ENCODE assay signal across 9 cellular contexts in the genomic region with DNA sequence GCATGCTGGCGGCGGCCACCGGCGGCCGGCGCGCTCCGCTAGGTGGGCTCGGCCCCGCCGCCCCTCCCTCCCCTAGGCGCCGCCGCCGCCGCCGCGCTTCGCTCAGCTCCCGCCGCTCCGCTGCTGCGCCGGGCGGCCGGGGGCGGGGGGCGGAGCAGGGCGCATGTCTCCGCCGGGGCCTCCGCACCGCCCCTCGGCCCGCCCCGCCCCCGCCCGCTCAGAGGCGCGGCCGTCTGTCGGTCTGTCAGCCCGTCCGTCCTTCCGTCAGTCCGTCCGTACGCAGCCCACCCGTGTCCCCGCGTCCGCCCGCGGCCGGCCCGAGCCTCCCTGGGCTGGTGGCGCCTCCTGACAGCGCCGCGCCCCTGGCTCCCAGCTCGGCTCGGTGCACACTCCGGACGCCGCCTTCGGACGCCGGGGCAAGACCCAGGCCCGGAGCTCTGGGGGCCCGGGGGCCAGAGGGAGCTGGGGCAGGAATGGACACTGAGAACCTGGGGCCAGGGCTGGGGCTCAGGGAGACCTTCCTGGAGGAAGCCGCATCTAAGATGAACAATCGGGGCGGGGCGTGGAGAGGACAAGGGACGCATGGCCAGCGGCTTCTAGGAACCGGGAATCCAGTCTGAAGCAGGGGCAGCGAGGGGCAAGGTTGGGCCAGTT. TPM values are rescaled to one million over a fixed set of nuclear protein-coding genes. Genes with fewer than 3 reads are reported as not detected.
A peak's percentile ranks its signal among the peaks of the same experiment; 100 is the strongest.
DNase-seq lines count a peak whose midpoint lies in the region; ATAC-seq, FAIRE-seq and TF ChIP-seq lines count a peak whose summit lies in the region.
"Had no signal": no experiment of that assay in that cellular context is flagged by ENCODE, and none has a peak within 500 bp of the region (broad histone marks: within the 10 kb centered on the region; RNA-seq: fewer than 3 reads in every experiment).

A gene (minus strand): TSS at position 138 of the 654 bp plus-strand sequence. CDS start 6,193 bp downstream, outside the sequence.

- H3K9me3 Mint-ChIP-seq in activated T-cell treated with anti-CD3 and anti-CD28 coated beads, Interleukin-2, amount 50 U/mL, for 72 hours = no peaks in the 10 kb centered on the region

- peak within 1 kb of the TSS; percentile 12 to 55 (median 32) for H3K4me3 ChIP-seq in pancreas

- intact Hi-C loops in pancreas (cut with DNase I) = no loop called here

- H3K36me3 Mint-ChIP-seq in activated T-cell treated with anti-CD3 and anti-CD28 coated beads, Interleukin-2, amount 50 U/mL, for 72 hours (ENCODE audit: insufficient read depth in 2 of 2) = no peaks in the 10 kb centered on the region

- no peaks in the 10 kb centered on the region for H3K9me3 ChIP-seq in pancreas

- no peak for FAIRE-seq in pancreas (lab: Jason Lieb, UNC)

- 2 to 3% methylated on average over 45 to 78 of the region's 78 CpGs for WGBS in pancreas, 2 donors

- H3K4me3 Mint-ChIP-seq in activated T-cell treated with anti-CD3 and anti-CD28 coated beads, Interleukin-2, amount 50 U/mL, for 72 hours = peak within 1 kb of the TSS; percentile 64 to 68

- peaks cover 18% of the 10 kb centered on the region for H3K27me3 Mint-ChIP-seq in activated T-cell treated with anti-CD3 and anti-CD28 coated beads, Interleukin-2, amount 50 U/mL, for 72 hours (ENCODE audit: low read depth)

- no peaks in the 10 kb centered on the region for H3K36me3 ChIP-seq in pancreas

- H3K27me3 ChIP-seq in foreskin keratinocyte (no peaks in the 10 kb centered on the region), pancreas (no peaks in the 10 kb centered on the region)

- TF ChIP-seq CTCF in foreskin keratinocyte (conservative IDR thresholded peaks at IDR 0.05) (no peak), pancreas (IDR thresholded peaks at IDR 0.05) (no peak)

- H3K27ac Mint-ChIP-seq in activated T-cell treated with anti-CD3 and anti-CD28 coated beads, Interleukin-2, amount 50 U/mL, for 72 hours = no peak within 1 kb of the TSS

- ATAC-seq in activated T-cell treated with anti-CD3 and anti-CD28 coated beads, Interleukin-2, amount 50 U/mL, for 72 hours (replicated peaks in 1 of 2) = peak; percentile 75 to 76
- peak; percentile 38 for ATAC-seq in foreskin keratinocyte
- peak; percentile 47 to 65 (median 54) for ATAC-seq in pancreas
- no peak for ATAC-seq in GM18909 (IDR thresholded peaks at IDR 0.05; ENCODE audit: poor library complexity, unreplicated experiment)

- H3K4me1 ChIP-seq in foreskin keratinocyte (no peaks in the 10 kb centered on the region), pancreas (no peaks in the 10 kb centered on the region)

- H3K27ac ChIP-seq in foreskin keratinocyte = no peak within 1 kb of the TSS
- no peak within 1 kb of the TSS for H3K27ac ChIP-seq in pancreas
- H3K27ac ChIP-seq: C4-2B had no signal

- peak; percentile 30 to 69 (median 65) for DNase-seq in NCI-H1417 (lab: John Stamatoyannopoulos, UW)
- no peak for DNase-seq in NCI-H1417 treated with DMSO at 0.1 percent for 48 hours (lab: John Stamatoyannopoulos, UW)
- peak; percentile 85 for DNase-seq in NCI-H510A (lab: John Stamatoyannopoulos, UW)
- peak; percentile 64 to 65 for DNase-seq in activated T-cell treated with anti-CD3 and anti-CD28 coated beads, Interleukin-2, amount 50 U/mL, for 72 hours
- DNase-seq in foreskin keratinocyte = no peak
- peak in 2 of 6 donors; percentile 71 to 76 for DNase-seq in pancreas
- DNase-seq in NCI-H1092 treated with DMSO at 0.1 percent for 48 hours (lab: John Stamatoyannopoulos, UW) = no peak

- H3K4me1 Mint-ChIP-seq in activated T-cell treated with anti-CD3 and anti-CD28 coated beads, Interleukin-2, amount 50 U/mL, for 72 hours (ENCODE audit: low read depth) = peaks cover 4% of the 10 kb centered on the region

RNA-seq across cellular contexts. Expression of the gene that starts here (rescaled TPM):
- total RNA-seq in activated T-cell treated with anti-CD3 and anti-CD28 coated beads, Interleukin-2, amount 50 U/mL, for 72 hours = 1 to 10 TPM in 1 of 2 donors, under 1 TPM in 1; 0.62 to 1.6 TPM
- total RNA-seq in foreskin keratinocyte = 7.5 and 7.9 TPM in 2 replicates
- polyA plus RNA-seq in foreskin keratinocyte = 6.8 TPM in 2 replicates
- 1 to 10 TPM in 2 of 6 donors, under 1 TPM in 4; 0.19 to 5.1 (median 0.78) TPM for total RNA-seq in pancreas
- polyA plus RNA-seq in pancreas = 1 to 10 TPM in 1 of 2 donors, under 1 TPM in 1; 0.99 to 1.0 TPM

Comparison
In these comparisons a context has a peak if more than half of its experiments do, and no peak if none do; other contexts are left out.
1. DNase-seq: peak in NCI-H1417 (3 of 3), NCI-H510A (single experiment) and activated T-cell treated with anti-CD3 and anti-CD28 coated beads, Interleukin-2, amount 50 U/mL, for 72 hours (2 of 2); none in NCI-H1417 treated with DMSO at 0.1 percent for 48 hours (single experiment), foreskin keratinocyte (0 of 2) and NCI-H1092 treated with DMSO at 0.1 percent for 48 hours (single experiment).